In the genomic region with DNA sequence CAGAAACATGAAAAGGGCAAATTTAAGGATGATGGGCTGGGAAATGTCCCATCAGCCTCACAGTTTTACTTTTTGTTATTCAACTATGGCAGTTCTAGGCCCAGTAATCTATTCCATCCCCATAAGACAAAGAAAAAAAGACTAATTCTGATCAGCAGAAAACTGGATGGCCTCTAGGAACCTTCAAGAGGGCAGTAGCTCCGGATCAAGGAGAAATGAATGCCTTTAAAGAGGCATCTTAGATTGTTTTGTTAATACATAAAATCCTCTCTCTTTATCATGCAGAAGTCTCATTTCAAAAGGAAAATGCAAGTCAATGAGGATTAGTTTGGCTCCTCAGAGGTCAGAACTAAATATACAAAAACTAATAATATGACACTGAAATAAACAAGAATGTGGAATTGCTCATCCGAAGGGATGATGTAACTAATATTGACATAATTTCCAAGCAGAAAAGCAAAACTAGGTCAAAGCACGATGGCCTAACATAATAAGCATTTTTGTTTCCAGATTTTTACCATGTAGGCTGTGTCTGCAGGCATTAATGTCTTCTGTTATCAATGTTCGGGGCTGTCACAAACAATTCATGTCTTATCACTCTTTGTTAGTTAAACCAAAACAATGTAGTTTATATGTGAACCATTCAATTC, we compare ENCODE assay signal across 16 cellular contexts. TPM values are rescaled to one million over a fixed set of nuclear protein-coding genes. Genes with fewer than 3 reads are reported as not detected.
A peak's percentile ranks its signal among the peaks of the same experiment; 100 is the strongest.
DNase-seq lines count a peak whose midpoint lies in the region; ATAC-seq, FAIRE-seq and TF ChIP-seq lines count a peak whose summit lies in the region.
"Had no signal": no experiment of that assay in that cellular context is flagged by ENCODE, and none has a peak within 500 bp of the region (broad histone marks: within the 10 kb centered on the region; RNA-seq: fewer than 3 reads in every experiment).

No MANE protein-coding gene starts in this region.

- H3K27me3 ChIP-seq in astrocyte (ENCODE audit: insufficient read depth, low read length) (no peaks in the 10 kb centered on the region), iPS-20b (ENCODE audit: insufficient read depth, low read length) (no peaks in the 10 kb centered on the region), skeletal muscle tissue (ENCODE audit: control insufficient read depth in 3 of 3, insufficient read depth in 3 of 3, low read length in 3 of 3) (no peaks in the 10 kb centered on the region)

- H3K9me3 ChIP-seq in astrocyte (ENCODE audit: insufficient read depth, low read depth, low read length) (no peaks in the 10 kb centered on the region), iPS-20b (ENCODE audit: insufficient read depth, low read depth, low read length) (no peaks in the 10 kb centered on the region), skeletal muscle tissue (ENCODE audit: control insufficient read depth in 3 of 3, low read length in 3 of 3) (no peaks in the 10 kb centered on the region)
- H3K9me3 ChIP-seq: psoas muscle had no signal

- H3K4me2 ChIP-seq in astrocyte (ENCODE audit: low read length), result peak overlapping the region; percentile 83

- TF ChIP-seq CTCF in astrocyte (IDR thresholded peaks at IDR 0.05; ENCODE audit: insufficient read depth, low read depth, low read length), result no peak

- H3K36me3 Mint-ChIP-seq in astrocyte (ENCODE audit: low read depth, unreplicated experiment), result no peaks in the 10 kb centered on the region

- ATAC-seq in HG03378 (IDR thresholded peaks at IDR 0.05; ENCODE audit: unreplicated experiment), result no peak
- no peak for ATAC-seq in HG03159 (IDR thresholded peaks at IDR 0.05; ENCODE audit: unreplicated experiment)
- ATAC-seq: psoas muscle had no signal

- H3K36me3 ChIP-seq in astrocyte (ENCODE audit: insufficient read depth, low read length) (no peaks in the 10 kb centered on the region), iPS-20b (ENCODE audit: insufficient read depth, low read depth, low read length) (no peaks in the 10 kb centered on the region), skeletal muscle tissue (ENCODE audit: control insufficient read depth in 3 of 3, insufficient read depth in 3 of 3, low read length in 3 of 3) (no peaks in the 10 kb centered on the region)

- peak overlapping the region; percentile 73 for H3K9ac ChIP-seq in astrocyte (ENCODE audit: low read length)
- peak overlapping the region; percentile 64; the same call in 1 of the 2 replicates for H3K9ac ChIP-seq in iPS-20b (ENCODE audit: low read depth, low read length)
- H3K9ac ChIP-seq in skeletal muscle tissue (ENCODE audit: low read depth in 1 of 3, low read length in 3 of 3), result no peak overlapping the region

- no peak overlapping the region for H2AFZ ChIP-seq in astrocyte (ENCODE audit: low read depth, low read length)

- peaks cover 91% of the 10 kb centered on the region for H3K79me2 ChIP-seq in astrocyte (ENCODE audit: insufficient read depth, low read length)

- H3K27ac ChIP-seq in astrocyte (ENCODE audit: low read depth, low read length) (peak overlapping the region; percentile 80), iPS-20b (ENCODE audit: low read length) (peak overlapping the region; percentile 27), skeletal muscle tissue (ENCODE audit: low read depth, low read length) (peak overlapping the region; percentile 19)
- H3K27ac ChIP-seq: C4-2B, psoas muscle had no signal

- no peaks in the 10 kb centered on the region for H3K27me3 Mint-ChIP-seq in astrocyte (ENCODE audit: low read depth, unreplicated experiment)

- H3K4me1 Mint-ChIP-seq in astrocyte (ENCODE audit: low read depth, unreplicated experiment), result peaks cover 17% of the 10 kb centered on the region

- peak overlapping the region; percentile 59 for H3K27ac Mint-ChIP-seq in astrocyte (ENCODE audit: unreplicated experiment)

- H3K4me3 ChIP-seq in astrocyte (ENCODE audit: insufficient read depth, low read depth, low read length) (peak overlapping the region; percentile 33), iPS-20b (ENCODE audit: low read length) (peak overlapping the region; percentile 49), skeletal muscle tissue (ENCODE audit: low read length in 3 of 3) (no peak overlapping the region)
- H3K4me3 ChIP-seq: psoas muscle had no signal

- H4K20me1 ChIP-seq in astrocyte (ENCODE audit: insufficient read depth, low read length), result peaks cover 4% of the 10 kb centered on the region

- H3K4me3 Mint-ChIP-seq in astrocyte (ENCODE audit: unreplicated experiment), result peak overlapping the region; percentile 22

- H3K4me1 ChIP-seq in astrocyte (ENCODE audit: insufficient read depth, low read length) (peaks cover 18% of the 10 kb centered on the region), iPS-20b (ENCODE audit: insufficient read depth, low read length) (peaks cover 43% of the 10 kb centered on the region; the same call in 1 of the 2 replicates), skeletal muscle tissue (ENCODE audit: control insufficient read depth in 3 of 3, insufficient read depth in 3 of 3, low read length in 3 of 3) (no peaks in the 10 kb centered on the region)
- H3K4me1 ChIP-seq: psoas muscle had no signal

- DNase-seq in HCEC 1CT, result peak; percentile 29
- no peak for DNase-seq in astrocyte (ENCODE audit: low read depth)
- no peak for DNase-seq in NCI-H2107 treated with DMSO at 0.1 percent for 48 hours (lab: John Stamatoyannopoulos, UW; ENCODE audit: unreplicated experiment)
- DNase-seq in NCI-H748 treated with DMSO at 0.1 percent for 48 hours (lab: John Stamatoyannopoulos, UW), result no peak
- DNase-seq: activated naive CD4-positive, alpha-beta T cell; central memory CD4-positive, alpha-beta T cell; erythroblast; KBM-7; NCI-H526 treated with DMSO at 0.1 percent for 48 hours; psoas muscle had no signal

- H3K9me3 Mint-ChIP-seq in astrocyte (ENCODE audit: unreplicated experiment), result no peaks in the 10 kb centered on the region

- FAIRE-seq in astrocyte (lab: Jason Lieb, UNC), result peak; percentile 99
- FAIRE-seq: GM12891 had no signal

RNA-seq across cellular contexts. Expression of a gene that starts 8.8 kb away (rescaled TPM):
- 16.8 and 31.2 TPM in 2 replicates for total RNA-seq in astrocyte
- 17.7 TPM for total RNA-seq in skeletal muscle tissue

Comparison
In these comparisons a context has a peak if more than half of its experiments do, and no peak if none do; other contexts are left out.
1. H3K27ac ChIP-seq: peak in every context shown above with its lines; median percentile 80 in astrocyte; 27 in iPS-20b; 19 in skeletal muscle tissue.
2. H3K4me3 ChIP-seq: peak in astrocyte (single experiment) and iPS-20b (single experiment); none in skeletal muscle tissue (0 of 3).
3. H3K9ac ChIP-seq: peak in astrocyte (single experiment) and iPS-20b (single experiment); none in skeletal muscle tissue (0 of 3).